In the genomic region with DNA sequence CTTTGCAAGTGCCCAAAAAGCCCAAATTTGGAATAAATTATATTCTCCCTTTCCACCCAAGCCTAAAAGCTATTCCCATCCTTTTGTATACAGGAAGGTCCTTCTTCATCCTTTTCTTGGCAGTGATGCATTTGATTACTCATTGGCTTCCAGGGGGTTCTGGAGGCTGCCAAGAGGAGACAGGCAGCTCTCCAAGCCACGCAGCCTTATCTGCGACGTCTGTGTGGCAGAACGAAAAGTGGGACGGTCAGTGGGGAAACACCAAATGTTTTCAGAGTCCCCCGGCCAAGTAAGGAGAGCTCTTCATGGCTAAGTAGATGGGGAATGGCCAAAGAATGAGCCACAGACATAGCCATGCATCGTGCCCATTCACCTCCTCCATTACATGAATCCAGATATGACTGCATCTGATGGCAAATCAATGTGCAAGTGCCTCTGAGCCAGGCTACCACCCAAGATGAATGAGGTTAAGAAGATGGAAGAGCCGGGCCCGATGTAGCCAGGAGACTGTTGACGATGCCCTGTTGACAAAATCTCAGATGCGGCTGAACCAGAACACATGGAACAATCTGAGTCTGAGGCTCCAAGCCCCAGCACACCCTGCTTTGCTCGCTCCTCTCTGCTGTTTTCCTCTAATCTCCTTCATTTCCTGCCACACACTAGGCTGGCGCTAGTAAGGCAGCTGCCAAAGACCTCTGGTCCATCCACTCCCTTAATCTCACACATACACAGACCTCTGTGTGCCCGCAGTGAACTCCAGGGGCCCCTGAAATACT, we compare ENCODE assay signal across 8 cellular contexts. TPM values are rescaled to one million over a fixed set of nuclear protein-coding genes. Genes with fewer than 3 reads are reported as not detected.
DNase-seq lines count a peak whose midpoint lies in the region; ATAC-seq and TF ChIP-seq lines count a peak whose summit lies in the region.
"Had no signal": no experiment of that assay in that cellular context is flagged by ENCODE, and none has a peak within 500 bp of the region (broad histone marks: within the 10 kb centered on the region; RNA-seq: fewer than 3 reads in every experiment).

No MANE protein-coding gene starts in this region.

- intact Hi-C loops in thyroid gland (cut with DNase I), result no loop called here
- intact Hi-C loops in CD8-positive, alpha-beta T cell (cut with DNase I, micrococcal nuclease), result no loop called here

- H2AFZ ChIP-seq in Loucy (ENCODE audit: low read length), result no peak overlapping the region

- POLR2A ChIA-PET in CD8-positive, alpha-beta T cell (lab: Charles Lee), result no interaction called here

- H3K27ac ChIP-seq in liver (ENCODE audit: low read depth in 1 of 2, low read length in 2 of 2), result peak overlapping the region; percentile 81 to 93
- peak overlapping the region in 2 of 3 donors; percentile 8 to 51 for H3K27ac ChIP-seq in thyroid gland
- H3K27ac ChIP-seq in CD8-positive, alpha-beta T cell (ENCODE audit: low read depth, low read length), result no peak overlapping the region

- TF ChIP-seq POLR2A in thyroid gland (IDR thresholded peaks at IDR 0.05), result no peak

- no peaks in the 10 kb centered on the region for H4K20me1 ChIP-seq in Loucy (ENCODE audit: insufficient read depth, low read length, poor library complexity, severe bottlenecking)

- H3K27ac Mint-ChIP-seq in CD8-positive, alpha-beta T cell, result no peak overlapping the region

- in situ Hi-C loops in astrocyte of the cerebellum (cut with HindIII; ENCODE audit: low sequenced_read_pairs), result no loop called here

- TF ChIP-seq CTCF in Loucy (conservative IDR thresholded peaks at IDR 0.05; ENCODE audit: low read length) (no peak), astrocyte of the cerebellum (IDR thresholded peaks at IDR 0.05; ENCODE audit: low read depth, low read length, missing control alignments) (no peak), liver (IDR thresholded peaks at IDR 0.05; ENCODE audit: low read depth, low read length, missing input control) (no peak), thyroid gland (IDR thresholded peaks at IDR 0.05) (no peak)
- TF ChIP-seq CTCF in CD8-positive, alpha-beta T cell (IDR thresholded peaks at IDR 0.05), result no peak

- H3K4me1 ChIP-seq in Loucy (ENCODE audit: insufficient read depth, low read length, poor library complexity, severe bottlenecking) (peaks cover 10% of the 10 kb centered on the region), liver (ENCODE audit: control insufficient read depth in 4 of 4, insufficient read depth in 4 of 4, low read length in 3 of 4) (peaks cover 16 to 46% (median 29%) of the 10 kb centered on the region in 4 donors), thyroid gland (peaks cover 0 to 30% of the 10 kb centered on the region in 2 donors)
- no peaks in the 10 kb centered on the region for H3K4me1 ChIP-seq in CD8-positive, alpha-beta T cell (ENCODE audit: insufficient read depth, low read length)

- peak; percentile 92 for DNase-seq in astrocyte of the cerebellum (ENCODE audit: low read depth)
- DNase-seq in thyroid gland, result no peak
- no peak for DNase-seq in SIG-M5 (lab: John Stamatoyannopoulos, UW)
- DNase-seq in CD8-positive, alpha-beta T cell, result no peak
- DNase-seq: NCI-H1092 had no signal

- peak overlapping the region; percentile 46 for H3K4me2 ChIP-seq in Loucy (ENCODE audit: low read depth, low read length, poor library complexity, severe bottlenecking)

- CTCF ChIA-PET in CD8-positive, alpha-beta T cell (lab: Charles Lee), result no interaction called here

- H3K4me3 Mint-ChIP-seq in CD8-positive, alpha-beta T cell, result no peak overlapping the region

- H3K9me3 Mint-ChIP-seq in CD8-positive, alpha-beta T cell, result no peaks in the 10 kb centered on the region

- peaks cover 2% of the 10 kb centered on the region for H3K36me3 Mint-ChIP-seq in CD8-positive, alpha-beta T cell

- ATAC-seq in HG03460 (IDR thresholded peaks at IDR 0.05; ENCODE audit: unreplicated experiment), result no peak
- ATAC-seq in CD8-positive, alpha-beta T cell, result no peak

- 25% methylated on average over 14 of the region's 14 CpGs for WGBS in liver
- WGBS in thyroid gland, 2 donors, result 63 to 71% methylated on average over 14 of the region's 14 CpGs

- H3K9me3 ChIP-seq in Loucy (ENCODE audit: insufficient read depth, low read depth, low read length) (no peaks in the 10 kb centered on the region), liver (ENCODE audit: control insufficient read depth in 4 of 4, low read length in 3 of 4) (no peaks in the 10 kb centered on the region), thyroid gland (no peaks in the 10 kb centered on the region)
- no peaks in the 10 kb centered on the region for H3K9me3 ChIP-seq in CD8-positive, alpha-beta T cell (ENCODE audit: low read length)

- no peaks in the 10 kb centered on the region for H3K9me2 ChIP-seq in Loucy (replicated peaks; ENCODE audit: low read depth, low read length)

- H3F3A ChIP-seq in Loucy (ENCODE audit: low read depth), result no peaks in the 10 kb centered on the region

- H3K4me3 ChIP-seq in Loucy (ENCODE audit: low read length, poor library complexity, severe bottlenecking) (peak overlapping the region; percentile 35), astrocyte of the cerebellum (ENCODE audit: low read depth, low read length) (no peak overlapping the region), liver (ENCODE audit: low read depth in 1 of 3, low read length in 3 of 3) (peak overlapping the region; percentile 51 to 74 (median 54)), thyroid gland (replicated peaks in 1 of 3) (no peak overlapping the region)
- H3K4me3 ChIP-seq in CD8-positive, alpha-beta T cell (ENCODE audit: low read depth, low read length), result no peak overlapping the region

- H3K36me3 ChIP-seq in Loucy (ENCODE audit: insufficient read depth, low read length), result no peaks in the 10 kb centered on the region
- no peaks in the 10 kb centered on the region for H3K36me3 ChIP-seq in liver (ENCODE audit: control insufficient read depth in 4 of 4, insufficient read depth in 3 of 4, low read depth in 1 of 4, low read length in 3 of 4)
- no peaks in the 10 kb centered on the region for H3K36me3 ChIP-seq in thyroid gland
- H3K36me3 ChIP-seq in CD8-positive, alpha-beta T cell (ENCODE audit: insufficient read depth, low read length), result no peaks in the 10 kb centered on the region

- H3K4me1 Mint-ChIP-seq in CD8-positive, alpha-beta T cell (ENCODE audit: low read depth), result peaks cover 5% of the 10 kb centered on the region

- no peaks in the 10 kb centered on the region for H3K79me2 ChIP-seq in Loucy (ENCODE audit: insufficient read depth, low read length)

- peak in 1 of 2 donors; percentile 15 for TF ChIP-seq RAD21 in liver (IDR thresholded peaks at IDR 0.05)

- H3K27me3 ChIP-seq in Loucy (ENCODE audit: insufficient read depth, low read length, poor library complexity, severe bottlenecking) (no peaks in the 10 kb centered on the region), liver (ENCODE audit: control insufficient read depth in 4 of 4, insufficient read depth in 4 of 4, low read length in 3 of 4) (no peaks in the 10 kb centered on the region), thyroid gland (no peaks in the 10 kb centered on the region)
- H3K27me3 ChIP-seq in CD8-positive, alpha-beta T cell (ENCODE audit: insufficient read depth, low read length), result no peaks in the 10 kb centered on the region

- peak overlapping the region; percentile 27 for H3K9ac ChIP-seq in Loucy (ENCODE audit: low read depth, low read length, poor library complexity, severe bottlenecking)
- peak overlapping the region; percentile 39 to 64 for H3K9ac ChIP-seq in liver (ENCODE audit: low read depth in 1 of 2, low read length in 2 of 2)

- H3K27me3 Mint-ChIP-seq in CD8-positive, alpha-beta T cell (ENCODE audit: low read depth), result no peaks in the 10 kb centered on the region

TF ChIP-seq in liver, 16 proteins besides CTCF, POLR2A, EP300 and RAD21:
- TF ChIP-seq JUND (IDR thresholded peaks at IDR 0.05) (peak; percentile 26 to 53), HNF4A (conservative IDR thresholded peaks at IDR 0.05) (peak in 1 of 2 donors; percentile 15), NR2F2 (IDR thresholded peaks at IDR 0.05) (no peak), FOXA1 (IDR thresholded peaks at IDR 0.05) (no peak)
- TF ChIP-seq, protein P1, sequence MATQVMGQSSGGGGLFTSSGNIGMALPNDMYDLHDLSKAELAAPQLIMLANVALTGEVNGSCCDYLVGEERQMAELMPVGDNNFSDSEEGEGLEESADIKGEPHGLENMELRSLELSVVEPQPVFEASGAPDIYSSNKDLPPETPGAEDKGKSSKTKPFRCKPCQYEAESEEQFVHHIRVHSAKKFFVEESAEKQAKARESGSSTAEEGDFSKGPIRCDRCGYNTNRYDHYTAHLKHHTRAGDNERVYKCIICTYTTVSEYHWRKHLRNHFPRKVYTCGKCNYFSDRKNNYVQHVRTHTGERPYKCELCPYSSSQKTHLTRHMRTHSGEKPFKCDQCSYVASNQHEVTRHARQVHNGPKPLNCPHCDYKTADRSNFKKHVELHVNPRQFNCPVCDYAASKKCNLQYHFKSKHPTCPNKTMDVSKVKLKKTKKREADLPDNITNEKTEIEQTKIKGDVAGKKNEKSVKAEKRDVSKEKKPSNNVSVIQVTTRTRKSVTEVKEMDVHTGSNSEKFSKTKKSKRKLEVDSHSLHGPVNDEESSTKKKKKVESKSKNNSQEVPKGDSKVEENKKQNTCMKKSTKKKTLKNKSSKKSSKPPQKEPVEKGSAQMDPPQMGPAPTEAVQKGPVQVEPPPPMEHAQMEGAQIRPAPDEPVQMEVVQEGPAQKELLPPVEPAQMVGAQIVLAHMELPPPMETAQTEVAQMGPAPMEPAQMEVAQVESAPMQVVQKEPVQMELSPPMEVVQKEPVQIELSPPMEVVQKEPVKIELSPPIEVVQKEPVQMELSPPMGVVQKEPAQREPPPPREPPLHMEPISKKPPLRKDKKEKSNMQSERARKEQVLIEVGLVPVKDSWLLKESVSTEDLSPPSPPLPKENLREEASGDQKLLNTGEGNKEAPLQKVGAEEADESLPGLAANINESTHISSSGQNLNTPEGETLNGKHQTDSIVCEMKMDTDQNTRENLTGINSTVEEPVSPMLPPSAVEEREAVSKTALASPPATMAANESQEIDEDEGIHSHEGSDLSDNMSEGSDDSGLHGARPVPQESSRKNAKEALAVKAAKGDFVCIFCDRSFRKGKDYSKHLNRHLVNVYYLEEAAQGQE (IDR thresholded peaks at IDR 0.05), result peak; percentile 17

RNA-seq across cellular contexts. Expression of a gene that starts 12.0 kb away (rescaled TPM):
- 1 to 10 TPM; 2.4 to 7.1 TPM for total RNA-seq in liver
- polyA plus RNA-seq in liver, result 1 to 10 TPM; 2.4 to 3.3 TPM
- 10 to 100 TPM in 2 of 4 donors, 1 to 10 TPM in 2; 6.4 to 15.2 (median 10.0) TPM for total RNA-seq in thyroid gland
- total RNA-seq in CD8-positive, alpha-beta T cell, result 1 to 10 TPM; 5.9 to 6.5 TPM

Comparison
In these comparisons a context has a peak if more than half of its experiments do, and no peak if none do; other contexts are left out.
1. H3K4me3 ChIP-seq: peak in Loucy (single experiment) and liver (3 of 3); none in astrocyte of the cerebellum (single experiment), thyroid gland (0 of 3) and CD8-positive, alpha-beta T cell (single experiment).